ENCODE assay signal across 13 cellular contexts in the genomic region with DNA sequence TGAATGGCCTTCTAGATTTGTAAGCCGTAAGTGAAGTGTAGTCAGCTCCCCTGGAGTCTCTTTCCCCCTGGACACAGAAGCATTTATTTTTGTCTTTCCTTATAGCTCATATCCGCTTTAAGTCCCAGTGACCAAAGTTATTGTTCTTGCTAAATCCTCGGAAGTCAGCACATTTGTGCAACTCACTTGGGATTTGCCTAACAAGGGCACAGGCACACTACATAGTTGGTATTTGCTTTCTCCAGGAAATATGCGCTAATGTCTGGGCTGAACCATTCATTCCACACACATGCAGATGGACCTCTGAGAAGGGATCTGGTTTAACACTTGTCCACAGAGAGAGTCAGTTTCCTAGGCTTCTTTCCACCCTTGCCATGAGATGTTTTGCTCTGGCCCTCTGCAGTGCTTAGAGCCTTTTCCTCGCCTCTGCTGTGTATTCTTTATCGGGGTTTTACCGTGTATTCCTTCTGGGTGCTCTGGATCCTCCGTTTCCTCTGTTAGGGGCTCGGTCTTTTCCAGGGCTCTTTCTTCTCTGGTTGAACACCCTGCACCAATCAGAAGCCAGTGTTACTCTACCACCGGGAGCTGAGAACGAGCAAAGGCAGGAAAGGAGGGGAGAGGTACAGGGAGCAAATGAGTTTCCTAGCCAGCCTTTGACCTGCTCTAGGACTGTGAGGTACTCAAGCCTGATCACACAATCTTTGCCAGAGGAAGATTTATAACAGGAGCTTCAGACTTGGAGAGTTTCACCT.
DNase-seq lines count a peak whose midpoint lies in the region; ATAC-seq and TF ChIP-seq lines count a peak whose summit lies in the region.
"Had no signal": no experiment of that assay in that cellular context is flagged by ENCODE, and none has a peak within 500 bp of the region (broad histone marks: within the 10 kb centered on the region; RNA-seq: fewer than 3 reads in every experiment).

No MANE protein-coding gene starts in this region.

- H3K27me3 ChIP-seq in neuronal stem cell (ENCODE audit: control insufficient read depth in 3 of 3, insufficient read depth in 3 of 3, low read depth in 1 of 3, low read length in 3 of 3) (peaks cover 0 to 3% (median 0%) of the 10 kb centered on the region in 3 experiments), PC-9 (ENCODE audit: insufficient read depth, low read depth) (no peaks in the 10 kb centered on the region)

- H2BK120ac ChIP-seq in neuronal stem cell (ENCODE audit: low read depth, low read length): no peak overlapping the region

- DNase-seq in Right ventricle myocardium superior (no peak), cardiac septum (ENCODE audit: low spot score) (no peak), foreskin fibroblast (peak; percentile 50 to 62), neuronal stem cell (ENCODE audit: low spot score) (no peak), natural killer cell (no peak), PC-9 (no peak)
- no peak for DNase-seq in effector CD4-positive, alpha-beta T cell
- no peak for DNase-seq in activated CD4-positive, alpha-beta T cell treated with anti-CD3 and anti-CD28 coated beads for 4 hours
- DNase-seq: activated CD4-positive, alpha-beta T cell treated with anti-CD3 and anti-CD28 coated beads, Interleukin-2, amount 50 U/mL, for 1 hour; amygdala; NCI-H2171 treated with DMSO at 0.1 percent for 48 hours; SHP77 had no signal

- no peaks in the 10 kb centered on the region for H3K79me1 ChIP-seq in neuronal stem cell (ENCODE audit: low read depth, low read length)

- H3K27ac ChIP-seq in neuronal stem cell (replicated peaks; ENCODE audit: low read length) (no peak overlapping the region), PC-9 (no peak overlapping the region)

- H2AFZ ChIP-seq in neuronal stem cell (ENCODE audit: low read length): peak overlapping the region; percentile 68
- H2AFZ ChIP-seq in PC-9: no peak overlapping the region

- peaks cover 7 to 10% of the 10 kb centered on the region in 2 donors for H3K27me3 Mint-ChIP-seq in natural killer cell (ENCODE audit: low read depth in 2 of 2)

- ATAC-seq in Right ventricle myocardium superior (ENCODE audit: poor library complexity): peak; percentile 40
- ATAC-seq in natural killer cell: no peak

- H3K23ac ChIP-seq in neuronal stem cell (ENCODE audit: low read depth, low read length, poor library complexity): no peak overlapping the region

- H4K8ac ChIP-seq in neuronal stem cell (ENCODE audit: low read depth, low read length): no peak overlapping the region

- peaks cover 6 to 7% of the 10 kb centered on the region in 2 donors for H3K4me1 ChIP-seq in neuronal stem cell (ENCODE audit: control insufficient read depth in 2 of 2, insufficient read depth in 1 of 2, low read depth in 1 of 2, low read length in 2 of 2)
- peaks cover 46% of the 10 kb centered on the region for H3K4me1 ChIP-seq in PC-9 (replicated peaks; ENCODE audit: insufficient read depth)

- TF ChIP-seq CTCF in foreskin fibroblast (IDR thresholded peaks at IDR 0.05; ENCODE audit: low read depth, low read length) (no peak), natural killer cell (IDR thresholded peaks at IDR 0.05) (no peak), PC-9 (conservative IDR thresholded peaks at IDR 0.05) (no peak)

- no peak overlapping the region for H2BK15ac ChIP-seq in neuronal stem cell (ENCODE audit: low read length)

- CTCF ChIA-PET in PC-9 (lab: Charles Lee): no interaction called here

- no peak overlapping the region for H3K4me3 Mint-ChIP-seq in natural killer cell
- H3K4me3 Mint-ChIP-seq: neural crest cell had no signal

- H3K9ac ChIP-seq in neuronal stem cell (ENCODE audit: low read depth, low read length, poor library complexity): no peak overlapping the region

- no peak overlapping the region for H3K4me3 ChIP-seq in foreskin fibroblast (ENCODE audit: low read depth in 1 of 2, low read length in 2 of 2)
- peak overlapping the region in 1 of 2 donors; percentile 3 for H3K4me3 ChIP-seq in neuronal stem cell (ENCODE audit: low read length in 2 of 2)
- H3K4me3 ChIP-seq in PC-9: no peak overlapping the region

- no peaks in the 10 kb centered on the region for H3K9me3 Mint-ChIP-seq in natural killer cell

- no peaks in the 10 kb centered on the region for H4K20me1 ChIP-seq in PC-9 (ENCODE audit: insufficient read depth)

- no peak overlapping the region for H3K18ac ChIP-seq in neuronal stem cell (ENCODE audit: low read length)

- no peaks in the 10 kb centered on the region for H3K36me3 Mint-ChIP-seq in natural killer cell

- no peaks in the 10 kb centered on the region for H3K79me2 ChIP-seq in PC-9 (ENCODE audit: low read depth)

- H3K9me3 ChIP-seq in neuronal stem cell (replicated peaks in 1 of 2; ENCODE audit: control insufficient read depth in 2 of 2, insufficient read depth in 1 of 2, low read depth in 1 of 2, low read length in 2 of 2) (no peaks in the 10 kb centered on the region), PC-9 (ENCODE audit: insufficient read depth, low read depth) (no peaks in the 10 kb centered on the region)

- no peaks in the 10 kb centered on the region for H3K36me3 ChIP-seq in neuronal stem cell (replicated peaks in 1 of 2; ENCODE audit: control insufficient read depth in 2 of 2, insufficient read depth in 2 of 2, low read length in 2 of 2)
- no peaks in the 10 kb centered on the region for H3K36me3 ChIP-seq in PC-9 (ENCODE audit: low read depth)

- no peak overlapping the region for H3K4ac ChIP-seq in neuronal stem cell (ENCODE audit: low read length)

- H3F3A ChIP-seq in PC-9 (ENCODE audit: insufficient read depth, low read depth): peaks cover 31% of the 10 kb centered on the region

- H4K91ac ChIP-seq in neuronal stem cell (ENCODE audit: low read depth, low read length, poor library complexity): no peak overlapping the region

- WGBS in neuronal stem cell (ENCODE audit: extremely low coverage in 2 of 2, insufficient read length in 2 of 2, insufficient replicate concordance in 1 of 2), 2 donors: no CpG with 5 or more reads among the region's 11 CpGs

- H3K4me2 ChIP-seq in neuronal stem cell (ENCODE audit: insufficient read depth, low read length, poor library complexity, severe bottlenecking): peak overlapping the region; percentile 22
- H3K4me2 ChIP-seq in PC-9: no peak overlapping the region

- intact Hi-C loops in Right ventricle myocardium superior (cut with DNase I): no loop called here
- intact Hi-C loops in cardiac septum (cut with DNase I): loop anchor here (5.0 kb wide), 3 partner anchors 189 to 414 kb away; a partner anchor contains a TSS
- intact Hi-C loops in natural killer cell (cut with micrococcal nuclease): loop anchor here (5.0 kb wide), 1 partner anchor 289 kb away; no protein-coding TSS in a partner anchor
- intact Hi-C loops in PC-9 (cut with micrococcal nuclease; ENCODE audit: unreplicated experiment): loop anchor here (5.0 kb wide), 2 partner anchors 119 to 199 kb away; no protein-coding TSS in a partner anchor

- no peak overlapping the region for H3K14ac ChIP-seq in neuronal stem cell (ENCODE audit: low read length)

- no TSS peak for BruUV-seq in PC-9 (replicated peaks; lab: Mats Ljungman, UMichigan)

- H3K9me2 ChIP-seq in PC-9 (ENCODE audit: insufficient read depth): no peaks in the 10 kb centered on the region

- no peak overlapping the region for H2AK5ac ChIP-seq in neuronal stem cell (ENCODE audit: low read depth, low read length)

- H2BK12ac ChIP-seq in neuronal stem cell (ENCODE audit: low read length): no peak overlapping the region

- no peak overlapping the region for H3K27ac Mint-ChIP-seq in natural killer cell

- H3K4me1 Mint-ChIP-seq in natural killer cell: peaks cover 0 to 5% of the 10 kb centered on the region in 2 donors

- no peak overlapping the region for H2BK5ac ChIP-seq in neuronal stem cell (ENCODE audit: low read length)

- POLR2A ChIA-PET in PC-9 (lab: Charles Lee; ENCODE audit: unreplicated experiment): no interaction called here

Comparison
In these comparisons a context has a peak if more than half of its experiments do, and no peak if none do; other contexts are left out.
1. DNase-seq: peak in foreskin fibroblast (2 of 2); none in Right ventricle myocardium superior (single experiment), cardiac septum (single experiment), neuronal stem cell (single experiment), effector CD4-positive, alpha-beta T cell (single experiment), natural killer cell (single experiment), PC-9 (0 of 2) and activated CD4-positive, alpha-beta T cell treated with anti-CD3 and anti-CD28 coated beads for 4 hours (0 of 2).